18 cellular contexts compared by ENCODE assay signal in the genomic region with DNA sequence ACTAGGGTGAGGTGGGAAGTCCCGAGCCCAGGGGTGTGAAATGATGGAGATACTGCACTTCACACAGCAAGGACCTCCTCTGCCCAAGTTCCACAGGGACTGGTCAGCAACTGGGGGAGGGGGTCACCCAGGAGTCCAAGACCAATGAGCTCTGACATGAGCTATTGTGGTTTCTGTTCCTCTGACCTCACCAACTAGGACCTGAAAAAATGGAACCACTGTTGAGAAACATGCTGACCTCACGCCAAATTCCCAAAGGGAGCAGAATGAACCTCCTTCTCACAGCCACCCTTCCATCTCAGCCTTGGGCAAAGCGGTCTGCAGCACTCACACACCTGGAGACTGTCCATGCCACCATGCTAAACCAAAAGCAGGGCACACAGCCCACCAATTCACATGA.
A peak's percentile ranks its signal among the peaks of the same experiment; 100 is the strongest.
DNase-seq lines count a peak whose midpoint lies in the region; ATAC-seq, FAIRE-seq and TF ChIP-seq lines count a peak whose summit lies in the region.
"Had no signal": no experiment of that assay in that cellular context is flagged by ENCODE, and none has a peak within 500 bp of the region (broad histone marks: within the 10 kb centered on the region; RNA-seq: fewer than 3 reads in every experiment).

No MANE protein-coding gene starts in this region.

- DNase-seq in AG04450 (ENCODE audit: low read depth, low spot score) (no peak), HS-5 (ENCODE audit: low read depth) (peak; percentile 63), cardiac fibroblast (ENCODE audit: low read depth in 2 of 2) (peak; percentile 61 to 94), HTR-8/SVneo (ENCODE audit: insufficient read length, low spot score) (no peak), PC-3 (no peak), uterus (no peak)
- DNase-seq in effector CD4-positive, alpha-beta T cell: no peak
- DNase-seq: activated T-cell treated with anti-CD3 and anti-CD28 coated beads, Interleukin-2, amount 50 U/mL, for 1 hour; anterior cingulate cortex; DND-41; endodermal cell; GOT3; lower lobe of right lung; NCI-H2081 had no signal

- H3K27ac Mint-ChIP-seq in nephron: peak overlapping the region in 2 of 3 experiments; percentile 51 to 70
- H3K27ac Mint-ChIP-seq: endodermal cell had no signal

- no peaks in the 10 kb centered on the region for H3F3A ChIP-seq in PC-3 (ENCODE audit: low read length, unreplicated experiment)

- no peak overlapping the region for H3K4me3 Mint-ChIP-seq in nephron
- H3K4me3 Mint-ChIP-seq: endodermal cell, WTC11 had no signal

- no peak overlapping the region for H3K9ac ChIP-seq in PC-3 (ENCODE audit: low read length)

- H3K4me3 ChIP-seq in AG04450 (ENCODE audit: low read depth, low read length) (no peak overlapping the region), cardiac fibroblast (replicated peaks in 1 of 2; ENCODE audit: low read depth in 2 of 2, low read length in 2 of 2) (no peak overlapping the region), PC-3 (ENCODE audit: low read length) (no peak overlapping the region), uterus (no peak overlapping the region)
- H3K4me3 ChIP-seq: lower lobe of right lung, SK-N-MC had no signal

- H3K36me3 Mint-ChIP-seq in nephron (ENCODE audit: low read depth): peaks cover 3% of the 10 kb centered on the region

- no peak overlapping the region for H2AFZ ChIP-seq in PC-3 (ENCODE audit: low read length)

- peaks cover 12% of the 10 kb centered on the region for H3K27me3 Mint-ChIP-seq in nephron (ENCODE audit: low read depth)

- no peaks in the 10 kb centered on the region for H3K27me3 ChIP-seq in AG04450 (ENCODE audit: control insufficient read depth, insufficient read depth, low read length)
- H3K27me3 ChIP-seq in PC-3 (ENCODE audit: low read length): no peaks in the 10 kb centered on the region
- no peaks in the 10 kb centered on the region for H3K27me3 ChIP-seq in uterus

- H3K27ac ChIP-seq in AG04450 (ENCODE audit: low read depth, low read length) (peak overlapping the region; percentile 49), PC-3 (ENCODE audit: low read length) (no peak overlapping the region), uterus (no peak overlapping the region)
- H3K27ac ChIP-seq: lower lobe of right lung, SK-N-MC had no signal

- ATAC-seq in PC-3: no peak
- ATAC-seq: lower lobe of right lung, WTC11 had no signal

- CTCF ChIA-PET in AG04450 (lab: Charles Lee): no interaction called here
- CTCF ChIA-PET in PC-3 (lab: Charles Lee): no interaction called here

- no peaks in the 10 kb centered on the region for H4K20me1 ChIP-seq in PC-3 (ENCODE audit: low read length)

- no peak for TF ChIP-seq CTCF in AG04450 (IDR thresholded peaks at IDR 0.05; ENCODE audit: low read depth, low read length)
- TF ChIP-seq CTCF in cardiac fibroblast (IDR thresholded peaks at IDR 0.05; ENCODE audit: low read depth, low read length): no peak
- TF ChIP-seq CTCF in nephron (IDR thresholded peaks at IDR 0.05; ENCODE audit: unreplicated experiment in 3 of 3): no peak
- TF ChIP-seq CTCF in PC-3 (conservative IDR thresholded peaks at IDR 0.05; ENCODE audit: low read depth, low read length): no peak
- TF ChIP-seq CTCF in uterus (IDR thresholded peaks at IDR 0.05): no peak

- intact Hi-C loops in PC-3 (cut with micrococcal nuclease) (no loop called here), uterus (cut with DNase I; ENCODE audit: low total_unique reads) (no loop called here)

- no TSS peak for BruUV-seq in PC-3 (replicated peaks; lab: Mats Ljungman, UMichigan)

- H3K4me1 ChIP-seq in PC-3 (ENCODE audit: insufficient read depth, low read length) (peaks cover 12% of the 10 kb centered on the region; the same call in 1 of the 2 replicates), uterus (peaks cover 0 to 19% of the 10 kb centered on the region in 2 donors)

- H3K9me3 Mint-ChIP-seq in nephron: no peaks in the 10 kb centered on the region
- H3K9me3 Mint-ChIP-seq: endodermal cell, WTC11 had no signal

- no peak overlapping the region for H3K4me2 ChIP-seq in PC-3 (ENCODE audit: low read length)

- no peak for FAIRE-seq in HTR-8/SVneo (lab: Jason Lieb, UNC)
- FAIRE-seq: urothelium cell line had no signal

- TF ChIP-seq POLR2A in uterus (IDR thresholded peaks at IDR 0.05): no peak

- peaks cover 80% of the 10 kb centered on the region for H3K4me1 Mint-ChIP-seq in nephron

- POLR2A ChIA-PET in AG04450 (lab: Yijun Ruan, JAX) (interaction anchor here (1.5 kb wide), 1 partner anchor 8 kb away, joined by 5 read pairs; no protein-coding TSS in a partner anchor), PC-3 (lab: Charles Lee; ENCODE audit: unreplicated experiment) (no interaction called here)

- no peaks in the 10 kb centered on the region for H3K36me3 ChIP-seq in PC-3 (ENCODE audit: low read depth, low read length)
- H3K36me3 ChIP-seq in uterus: no peaks in the 10 kb centered on the region

- H3K9me3 ChIP-seq in AG04450 (ENCODE audit: control insufficient read depth, insufficient read depth, low read length) (no peaks in the 10 kb centered on the region; the same call in 1 of the 2 replicates), PC-3 (ENCODE audit: low read length) (no peaks in the 10 kb centered on the region), uterus (no peaks in the 10 kb centered on the region)
- H3K9me3 ChIP-seq: lower lobe of right lung had no signal

- no peaks in the 10 kb centered on the region for H3K9me2 ChIP-seq in PC-3 (replicated peaks; ENCODE audit: low read length)

- H3K79me2 ChIP-seq in PC-3 (ENCODE audit: low read length): no peaks in the 10 kb centered on the region

Comparison
In these comparisons a context has a peak if more than half of its experiments do, and no peak if none do; other contexts are left out.
1. DNase-seq: peak in HS-5 (single experiment) and cardiac fibroblast (2 of 2); none in AG04450 (single experiment), HTR-8/SVneo (single experiment), PC-3 (single experiment), uterus (0 of 2) and effector CD4-positive, alpha-beta T cell (single experiment).